ENCODE assay signal across 1 cellular context in the genomic region with DNA sequence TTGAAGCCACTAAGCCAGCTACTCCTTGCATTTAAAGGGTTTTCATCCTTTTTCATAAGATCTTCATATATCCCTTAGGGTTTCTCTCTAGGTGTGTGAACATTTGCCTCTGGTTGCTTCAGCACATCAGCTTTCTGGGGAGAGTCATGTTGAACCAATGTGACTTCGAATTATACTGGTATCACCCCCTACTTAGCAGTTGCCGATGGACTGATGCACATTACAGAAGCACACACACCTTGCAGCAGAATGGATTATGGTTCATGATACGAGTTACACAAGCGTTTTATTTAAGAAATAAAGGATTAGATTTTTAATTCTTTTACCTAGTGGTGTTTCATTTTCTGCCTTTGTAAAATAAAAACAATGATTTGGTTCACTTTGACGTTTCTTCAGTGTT.
TF ChIP-seq lines count a peak whose summit lies in the region.

No MANE protein-coding gene starts in this region.

TF ChIP-seq in HEK293, 187 proteins besides CTCF, POLR2A, EP300 and RAD21 (continued from another document):
- TF ChIP-seq, protein P1, sequence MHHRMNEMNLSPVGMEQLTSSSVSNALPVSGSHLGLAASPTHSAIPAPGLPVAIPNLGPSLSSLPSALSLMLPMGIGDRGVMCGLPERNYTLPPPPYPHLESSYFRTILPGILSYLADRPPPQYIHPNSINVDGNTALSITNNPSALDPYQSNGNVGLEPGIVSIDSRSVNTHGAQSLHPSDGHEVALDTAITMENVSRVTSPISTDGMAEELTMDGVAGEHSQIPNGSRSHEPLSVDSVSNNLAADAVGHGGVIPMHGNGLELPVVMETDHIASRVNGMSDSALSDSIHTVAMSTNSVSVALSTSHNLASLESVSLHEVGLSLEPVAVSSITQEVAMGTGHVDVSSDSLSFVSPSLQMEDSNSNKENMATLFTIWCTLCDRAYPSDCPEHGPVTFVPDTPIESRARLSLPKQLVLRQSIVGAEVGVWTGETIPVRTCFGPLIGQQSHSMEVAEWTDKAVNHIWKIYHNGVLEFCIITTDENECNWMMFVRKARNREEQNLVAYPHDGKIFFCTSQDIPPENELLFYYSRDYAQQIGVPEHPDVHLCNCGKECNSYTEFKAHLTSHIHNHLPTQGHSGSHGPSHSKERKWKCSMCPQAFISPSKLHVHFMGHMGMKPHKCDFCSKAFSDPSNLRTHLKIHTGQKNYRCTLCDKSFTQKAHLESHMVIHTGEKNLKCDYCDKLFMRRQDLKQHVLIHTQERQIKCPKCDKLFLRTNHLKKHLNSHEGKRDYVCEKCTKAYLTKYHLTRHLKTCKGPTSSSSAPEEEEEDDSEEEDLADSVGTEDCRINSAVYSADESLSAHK (tag by site-specific recombination; IDR thresholded peaks at IDR 0.05) = no peak
- TF ChIP-seq, protein P2, sequence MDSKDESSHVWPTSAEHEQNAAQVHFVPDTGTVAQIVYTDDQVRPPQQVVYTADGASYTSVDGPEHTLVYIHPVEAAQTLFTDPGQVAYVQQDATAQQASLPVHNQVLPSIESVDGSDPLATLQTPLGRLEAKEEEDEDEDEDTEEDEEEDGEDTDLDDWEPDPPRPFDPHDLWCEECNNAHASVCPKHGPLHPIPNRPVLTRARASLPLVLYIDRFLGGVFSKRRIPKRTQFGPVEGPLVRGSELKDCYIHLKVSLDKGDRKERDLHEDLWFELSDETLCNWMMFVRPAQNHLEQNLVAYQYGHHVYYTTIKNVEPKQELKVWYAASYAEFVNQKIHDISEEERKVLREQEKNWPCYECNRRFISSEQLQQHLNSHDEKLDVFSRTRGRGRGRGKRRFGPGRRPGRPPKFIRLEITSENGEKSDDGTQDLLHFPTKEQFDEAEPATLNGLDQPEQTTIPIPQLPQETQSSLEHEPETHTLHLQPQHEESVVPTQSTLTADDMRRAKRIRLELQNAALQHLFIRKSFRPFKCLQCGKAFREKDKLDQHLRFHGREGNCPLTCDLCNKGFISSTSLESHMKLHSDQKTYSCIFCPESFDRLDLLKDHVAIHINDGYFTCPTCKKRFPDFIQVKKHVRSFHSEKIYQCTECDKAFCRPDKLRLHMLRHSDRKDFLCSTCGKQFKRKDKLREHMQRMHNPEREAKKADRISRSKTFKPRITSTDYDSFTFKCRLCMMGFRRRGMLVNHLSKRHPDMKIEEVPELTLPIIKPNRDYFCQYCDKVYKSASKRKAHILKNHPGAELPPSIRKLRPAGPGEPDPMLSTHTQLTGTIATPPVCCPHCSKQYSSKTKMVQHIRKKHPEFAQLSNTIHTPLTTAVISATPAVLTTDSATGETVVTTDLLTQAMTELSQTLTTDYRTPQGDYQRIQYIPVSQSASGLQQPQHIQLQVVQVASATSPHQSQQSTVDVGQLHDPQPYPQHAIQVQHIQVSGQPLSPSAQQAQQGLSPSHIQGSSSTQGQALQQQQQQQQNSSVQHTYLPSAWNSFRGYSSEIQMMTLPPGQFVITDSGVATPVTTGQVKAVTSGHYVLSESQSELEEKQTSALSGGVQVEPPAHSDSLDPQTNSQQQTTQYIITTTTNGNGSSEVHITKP (tag by site-specific recombination; IDR thresholded peaks at IDR 0.05) = no peak
- no peak for TF ChIP-seq GFI1B (tag by site-specific recombination; IDR thresholded peaks at IDR 0.05)
- TF ChIP-seq ZNF202 (tag by site-specific recombination; IDR thresholded peaks at IDR 0.05; ENCODE audit: borderline replicate concordance) = no peak
- TF ChIP-seq ZNF114 (tag by site-specific recombination; IDR thresholded peaks at IDR 0.05) = no peak
- no peak for TF ChIP-seq ZNF132 (tag by site-specific recombination; IDR thresholded peaks at IDR 0.05; ENCODE audit: borderline replicate concordance)
- TF ChIP-seq ZNF10 (tag by site-specific recombination; IDR thresholded peaks at IDR 0.05) = peak; percentile 72
- no peak for TF ChIP-seq ZNF600 (tag by site-specific recombination; IDR thresholded peaks at IDR 0.05)
